In the genomic region with DNA sequence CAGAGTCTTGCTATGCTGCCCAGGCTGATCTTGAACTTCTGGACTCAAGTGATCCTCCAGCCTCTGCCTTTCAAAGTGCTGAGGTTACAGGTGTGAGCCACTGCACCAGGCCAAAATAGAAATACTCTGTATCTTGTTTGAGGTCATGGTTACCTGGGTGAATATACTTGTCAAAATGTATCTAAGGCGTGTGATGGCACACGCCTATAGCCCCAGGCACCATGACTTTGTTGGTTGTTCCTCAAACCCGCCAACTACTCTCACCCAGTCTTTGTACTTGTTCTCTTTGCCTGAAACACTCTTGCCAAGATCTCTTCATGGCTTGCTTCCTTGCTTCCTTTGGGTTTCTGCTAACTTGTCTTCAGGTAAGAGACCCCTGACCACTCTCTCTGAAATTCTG, we compare ENCODE assay signal across 32 cellular contexts.
"Had no signal": no experiment of that assay in that cellular context is flagged by ENCODE, and none has a peak within 500 bp of the region (broad histone marks: within the 10 kb centered on the region; RNA-seq: fewer than 3 reads in every experiment).

No MANE protein-coding gene starts in this region.

- ATAC-seq: activated CD8-positive, alpha-beta memory T cell treated with anti-CD3 and anti-CD28 coated beads, Interleukin-2, amount 10 ng/mL, durations not matched to agents 7 days and 5 days; Right ventricle myocardium inferior had no signal

- H3K27ac ChIP-seq: ascending aorta, Peyer's patch, WERI-Rb-1 had no signal

- DNase-seq: activated CD4-positive, alpha-beta memory T cell treated with anti-CD3 and anti-CD28 coated beads, Interleukin-2, amount 10 ng/mL, durations not matched to agents 7 days and 5 days; activated CD4-positive, alpha-beta T cell treated with anti-CD3 and anti-CD28 coated beads for 1 hour; activated CD4-positive, alpha-beta T cell treated with anti-CD3 and anti-CD28 coated beads for 48 hours; activated CD4-positive, CD25-positive, alpha-beta regulatory T cell; activated CD8-positive, alpha-beta memory T cell treated with anti-CD3 and anti-CD28 coated beads for 24 hours; activated CD8-positive, alpha-beta memory T cell treated with anti-CD3 and anti-CD28 coated beads, Interleukin-2, amount 10 ng/mL, durations not matched to agents 7 days and 5 days; activated CD8-positive, alpha-beta memory T cell treated with anti-CD3 and anti-CD28 coated beads, Interleukin-2, amount 50 U/mL, for 48 hours; activated effector memory CD4-positive, alpha-beta T cell treated with Interleukin-2 at 50 U/mL for 16 hours; activated naive CD4-positive, alpha-beta T cell treated with anti-CD3 and anti-CD28 coated beads, Interleukin-2, amount 50 U/mL, for 16 hours; activated naive CD8-positive, alpha-beta T cell treated with anti-CD3 and anti-CD28 coated beads, Interleukin-2, amount 10 ng/mL, durations not matched to agents 7 days and 5 days; activated T-cell treated with anti-CD3 and anti-CD28 coated beads, Interleukin-2, amount 50 U/mL, for 48 hours; amygdala; central memory CD4-positive, alpha-beta T cell; Karpas-422; KBM-7; MG63; NCI-H1048; NCI-H1105 treated with DMSO at 0.1 percent for 48 hours; NCI-H1436; NCI-H1694; NCI-H1930; NCI-H2081 treated with DMSO at 0.1 percent for 48 hours; NCI-H226; NCI-H446 treated with DMSO at 0.1 percent for 48 hours; NCI-H524; Peyer's patch; RPMI8226; SIG-M5; T1000; WERI-Rb-1 had no signal

- H3K9me3 ChIP-seq: ascending aorta, MG63, Peyer's patch had no signal

- H3K27me3 ChIP-seq: ascending aorta, MG63, Peyer's patch had no signal

- H3K4me1 ChIP-seq: Peyer's patch had no signal

- H3K36me3 ChIP-seq: ascending aorta, MG63, Peyer's patch, WERI-Rb-1 had no signal

- H3K4me3 ChIP-seq: ascending aorta, MG63, Peyer's patch had no signal
